15 cellular contexts compared by ENCODE assay signal in genomic region chr3:123310741-123311140, GRCh38.
DNase-seq lines count a peak whose midpoint lies in the region; TF ChIP-seq lines count a peak whose summit lies in the region.
"Had no signal": no experiment of that assay in that cellular context is flagged by ENCODE, and none has a peak within 500 bp of the region (broad histone marks: within the 10 kb centered on the region; RNA-seq: fewer than 3 reads in every experiment).

No MANE protein-coding gene starts in this region.

- H3K4me3 Mint-ChIP-seq in nephron progenitor cell: no peak overlapping the region
- H3K4me3 Mint-ChIP-seq: B cell; CD4-positive, alpha-beta memory T cell had no signal

- H3K4me3 ChIP-seq in fibroblast of mammary gland (ENCODE audit: control insufficient read depth, low read depth, low read length) (no peak overlapping the region), mesendoderm (ENCODE audit: low read length) (no peak overlapping the region)
- H3K4me3 ChIP-seq: K562 had no signal

- no peak overlapping the region for H3K56ac ChIP-seq in mesendoderm (ENCODE audit: low read length)

- no peak overlapping the region for H2BK5ac ChIP-seq in mesendoderm (ENCODE audit: low read length)

- no peaks in the 10 kb centered on the region for H3K9me3 Mint-ChIP-seq in nephron progenitor cell
- H3K9me3 Mint-ChIP-seq: CD4-positive, alpha-beta memory T cell had no signal

- H4K8ac ChIP-seq in mesendoderm (ENCODE audit: low read depth, low read length): no peak overlapping the region

- peaks cover 7% of the 10 kb centered on the region for H3K4me1 ChIP-seq in mesendoderm (ENCODE audit: control insufficient read depth, low read depth, low read length)

- H3K27me3 Mint-ChIP-seq in nephron progenitor cell (ENCODE audit: low read depth, poor library complexity): peaks cover 37% of the 10 kb centered on the region

- DNase-seq in DMS53 (lab: John Stamatoyannopoulos, UW) (peak; percentile 62), LHCN-M2 (ENCODE audit: low read depth) (peak; percentile 4), fibroblast of mammary gland (ENCODE audit: low read depth) (peak; percentile 6), nephron progenitor cell (no peak), DMS79 (lab: John Stamatoyannopoulos, UW) (no peak), mesendoderm (no peak)
- no peak for DNase-seq in activated CD4-positive, alpha-beta T cell treated with anti-CD3 and anti-CD28 coated beads for 48 hours
- DNase-seq: ACHN; CD4-positive, alpha-beta memory T cell; HCEC 1CT; NCI-H1092 treated with DMSO at 0.1 percent for 48 hours; NCI-H1694; NCI-H82 had no signal

- H4K5ac ChIP-seq in mesendoderm (ENCODE audit: low read length): no peak overlapping the region

- H3K23ac ChIP-seq in mesendoderm (ENCODE audit: low read length): no peak overlapping the region

- H2AK5ac ChIP-seq in mesendoderm (ENCODE audit: low read length): no peak overlapping the region

- H3K9ac ChIP-seq in mesendoderm (ENCODE audit: low read length): no peak overlapping the region

- no peaks in the 10 kb centered on the region for H3K79me1 ChIP-seq in mesendoderm (ENCODE audit: low read length)

- no peak overlapping the region for H2BK120ac ChIP-seq in mesendoderm (ENCODE audit: low read depth, low read length)

- no peak overlapping the region for H2BK15ac ChIP-seq in mesendoderm (replicated peaks; ENCODE audit: low read depth)

- WGBS in mesendoderm (ENCODE audit: extremely low coverage, insufficient coverage, low lambda C conversion rate): no CpG with 5 or more reads among the region's 6 CpGs

- no peaks in the 10 kb centered on the region for H3K79me2 ChIP-seq in mesendoderm (ENCODE audit: control insufficient read depth, insufficient read depth, low read length)

- no peak overlapping the region for H3K27ac ChIP-seq in mesendoderm (ENCODE audit: low read depth, low read length)

- H3K4me2 ChIP-seq in mesendoderm (ENCODE audit: low read length): no peak overlapping the region

- no peak overlapping the region for H3K18ac ChIP-seq in mesendoderm (ENCODE audit: low read length)

- no peaks in the 10 kb centered on the region for H3K27me3 ChIP-seq in mesendoderm (ENCODE audit: insufficient read depth, low read length, poor library complexity)

- H3K4me1 Mint-ChIP-seq in nephron progenitor cell: peaks cover 36% of the 10 kb centered on the region

- no peak overlapping the region for H3K4ac ChIP-seq in mesendoderm (ENCODE audit: low read depth, low read length)

- H3K27ac Mint-ChIP-seq in nephron progenitor cell: peak overlapping the region; percentile 53
- H3K27ac Mint-ChIP-seq: B cell had no signal

- no peaks in the 10 kb centered on the region for H3K36me3 Mint-ChIP-seq in nephron progenitor cell (ENCODE audit: low read depth)
- H3K36me3 Mint-ChIP-seq: CD4-positive, alpha-beta memory T cell had no signal

- TF ChIP-seq CTCF in fibroblast of mammary gland (conservative IDR thresholded peaks at IDR 0.05; ENCODE audit: control insufficient read depth, insufficient read depth, low read depth, low read length) (no peak), nephron progenitor cell (IDR thresholded peaks at IDR 0.05) (no peak)

- no peaks in the 10 kb centered on the region for H3K36me3 ChIP-seq in mesendoderm (ENCODE audit: control insufficient read depth, insufficient read depth, low read length)

Comparison
In these comparisons a context has a peak if more than half of its experiments do, and no peak if none do; other contexts are left out.
1. DNase-seq: peak in DMS53 (single experiment), LHCN-M2 (single experiment) and fibroblast of mammary gland (single experiment); none in nephron progenitor cell (single experiment), activated CD4-positive, alpha-beta T cell treated with anti-CD3 and anti-CD28 coated beads for 48 hours (single experiment), DMS79 (single experiment) and mesendoderm (single experiment).